ENCODE assay signal across 20 cellular contexts in genomic region chr12:58143498-58143897, GRCh38.
"Had no signal": no experiment of that assay in that cellular context is flagged by ENCODE, and none has a peak within 500 bp of the region (broad histone marks: within the 10 kb centered on the region; RNA-seq: fewer than 3 reads in every experiment).

No MANE protein-coding gene starts in this region.

- H3K9ac ChIP-seq: KMS-11, SK-N-SH had no signal

- H3K9me3 ChIP-seq: MG63, SK-N-SH had no signal

- H3K4me3 ChIP-seq: K562, MG63 had no signal

- FAIRE-seq: K562, RCC 7860 had no signal

- H3K27ac ChIP-seq: KMS-11, RWPE1 had no signal

- ATAC-seq: K562 had no signal

- H3K4me2 ChIP-seq: KMS-11, SK-N-SH had no signal

- H3K36me3 ChIP-seq: MG63 had no signal

- DNase-seq: Kasumi-1, MG63, NCI-H1092, NCI-H1105 treated with DMSO at 0.1 percent for 48 hours, NCI-H1417 treated with DMSO at 0.1 percent for 48 hours, NCI-H146, NCI-H1694 treated with DMSO at 0.1 percent for 48 hours, NCI-H1930, NCI-H2081, NCI-H2107, NCI-H2227 treated with DMSO at 0.1 percent for 48 hours, NCI-H524, NCI-H526 treated with DMSO at 0.1 percent for 48 hours, NCI-H748 treated with DMSO at 0.1 percent for 48 hours, SHP77, SK-N-SH had no signal

- H3K27me3 ChIP-seq: MG63 had no signal

- H3K9me2 ChIP-seq: SK-N-SH had no signal
